9 cellular contexts compared by ENCODE assay signal in the genomic region with DNA sequence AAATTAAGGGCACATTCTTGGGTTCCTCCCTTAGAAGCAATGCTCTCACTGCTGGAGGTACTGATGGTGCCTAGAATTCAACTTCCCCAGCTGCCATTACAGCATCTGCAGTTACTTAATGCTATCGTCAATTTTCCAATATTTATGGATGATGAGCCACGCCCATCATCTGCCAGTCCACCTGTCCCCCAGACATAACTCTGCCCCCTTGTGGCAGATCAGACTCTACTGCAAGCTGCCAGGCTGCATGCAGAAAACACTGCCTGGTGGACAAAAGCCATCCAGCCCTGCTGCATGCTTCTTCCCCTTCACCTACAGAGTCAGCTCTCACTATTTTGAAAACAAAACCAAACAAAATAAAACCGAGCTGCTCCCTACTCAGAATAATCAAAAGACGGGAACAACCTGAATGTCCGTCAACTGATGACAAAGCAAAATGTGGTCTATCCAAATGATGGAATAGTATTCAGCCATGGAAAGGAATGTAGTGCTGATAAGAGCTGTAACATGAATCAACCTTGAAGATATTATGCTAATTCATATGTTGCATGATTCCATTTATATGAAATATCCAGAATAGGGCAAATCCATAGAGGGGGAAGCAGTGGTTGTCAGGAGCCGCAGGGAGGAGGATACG.
DNase-seq lines count a peak whose midpoint lies in the region; ATAC-seq and TF ChIP-seq lines count a peak whose summit lies in the region.
"Had no signal": no experiment of that assay in that cellular context is flagged by ENCODE, and none has a peak within 500 bp of the region (broad histone marks: within the 10 kb centered on the region; RNA-seq: fewer than 3 reads in every experiment).

No MANE protein-coding gene starts in this region.

- no peaks in the 10 kb centered on the region for H3K9me3 Mint-ChIP-seq in osteocyte (ENCODE audit: unreplicated experiment)

- intact Hi-C loops in colonic mucosa (cut with DNase I): loop anchor here (5.0 kb wide), 1 partner anchor 58 kb away; no protein-coding TSS in a partner anchor

- no peak overlapping the region for H3K9ac ChIP-seq in colonic mucosa (ENCODE audit: low read depth in 2 of 2, low read length in 2 of 2)
- H3K9ac ChIP-seq: BLaER1 treated with 17β-estradiol and CSF1 and Interleukin-3, amounts not matched to agents 10 nM and 100 nM had no signal

- H3K36me3 Mint-ChIP-seq in osteocyte (ENCODE audit: unreplicated experiment): no peaks in the 10 kb centered on the region

- H3K27ac Mint-ChIP-seq in osteocyte (ENCODE audit: unreplicated experiment): no peak overlapping the region

- DNase-seq in NCI-H2029 (lab: John Stamatoyannopoulos, UW): peak; percentile 13
- no peak for DNase-seq in NCI-H2029 treated with DMSO at 0.1 percent for 48 hours (lab: John Stamatoyannopoulos, UW)
- DNase-seq in HK-2 (ENCODE audit: unreplicated experiment): peak; percentile 30
- DNase-seq in RKO (ENCODE audit: low spot score): peak; percentile 78
- DNase-seq in colonic mucosa: peak; percentile 65
- no peak for DNase-seq in osteocyte (ENCODE audit: extremely low spot score, unreplicated experiment)
- DNase-seq in activated gamma-delta T cell (lab: John Stamatoyannopoulos, UW): no peak

- no peaks in the 10 kb centered on the region for H3K9me3 ChIP-seq in colonic mucosa

- peak; percentile 76 for ATAC-seq in GM21390 (IDR thresholded peaks at IDR 0.05; ENCODE audit: unreplicated experiment)

- no peaks in the 10 kb centered on the region for H3K4me1 ChIP-seq in colonic mucosa

- H3K27me3 ChIP-seq in colonic mucosa: no peaks in the 10 kb centered on the region
- H3K27me3 ChIP-seq: BLaER1 treated with 17β-estradiol and CSF1 and Interleukin-3, amounts not matched to agents 10 nM and 100 nM had no signal

- TF ChIP-seq CTCF in colonic mucosa (IDR thresholded peaks at IDR 0.05) (peak; percentile 77), osteocyte (IDR thresholded peaks at IDR 0.05) (peak; percentile 60)

- H3K4me3 ChIP-seq in colonic mucosa: no peak overlapping the region
- H3K4me3 ChIP-seq: BLaER1 treated with 17β-estradiol and CSF1 and Interleukin-3, amounts not matched to agents 10 nM and 100 nM had no signal

- no peak overlapping the region for H3K27ac ChIP-seq in colonic mucosa
- H3K27ac ChIP-seq: BLaER1 treated with 17β-estradiol and CSF1 and Interleukin-3, amounts not matched to agents 10 nM and 100 nM had no signal

- H3K36me3 ChIP-seq in colonic mucosa: no peaks in the 10 kb centered on the region

- peaks cover 13% of the 10 kb centered on the region for H3K27me3 Mint-ChIP-seq in osteocyte (ENCODE audit: unreplicated experiment)

- peaks cover 11% of the 10 kb centered on the region for H3K4me1 Mint-ChIP-seq in osteocyte (ENCODE audit: unreplicated experiment)

- no peak overlapping the region for H3K4me3 Mint-ChIP-seq in osteocyte (ENCODE audit: unreplicated experiment)

Comparison
In these comparisons a context has a peak if more than half of its experiments do, and no peak if none do; other contexts are left out.
1. DNase-seq: peak in NCI-H2029 (single experiment), HK-2 (single experiment), RKO (single experiment) and colonic mucosa (single experiment); none in NCI-H2029 treated with DMSO at 0.1 percent for 48 hours (single experiment), osteocyte (single experiment) and activated gamma-delta T cell (single experiment).